ENCODE assay signal across 13 cellular contexts in genomic region chr7:77894574-77895091, GRCh38.
DNase-seq lines count a peak whose midpoint lies in the region; ATAC-seq and TF ChIP-seq lines count a peak whose summit lies in the region.
"Had no signal": no experiment of that assay in that cellular context is flagged by ENCODE, and none has a peak within 500 bp of the region (broad histone marks: within the 10 kb centered on the region; RNA-seq: fewer than 3 reads in every experiment).

No MANE protein-coding gene starts in this region.

- no peak overlapping the region for H3K4me2 ChIP-seq in PC-9
- H3K4me2 ChIP-seq: SK-N-SH had no signal

- no peak overlapping the region for H3K4me3 Mint-ChIP-seq in Caco-2 (ENCODE audit: unreplicated experiment)
- no peak overlapping the region for H3K4me3 Mint-ChIP-seq in activated naive CD8-positive, alpha-beta T cell treated with anti-CD3 and anti-CD28 coated beads, Interleukin-2, amount 50 U/mL, for 24 hours
- H3K4me3 Mint-ChIP-seq: CD8-positive, alpha-beta T cell had no signal

- no peaks in the 10 kb centered on the region for H3K27me3 ChIP-seq in Caco-2 (replicated peaks; ENCODE audit: control insufficient read depth, insufficient read depth, low read length)
- H3K27me3 ChIP-seq in PC-9 (ENCODE audit: insufficient read depth, low read depth), result no peaks in the 10 kb centered on the region
- no peaks in the 10 kb centered on the region for H3K27me3 ChIP-seq in tibial artery

- BruUV-seq in Caco-2 (replicated peaks; lab: Mats Ljungman, UMichigan) (TSS peak; percentile 12), PC-9 (replicated peaks; lab: Mats Ljungman, UMichigan) (TSS peak; percentile 23)

- in situ Hi-C loops in KBM-7 (cut with MboI; ENCODE audit: low pct_unique_long_range_greater_than_20kb, low sequenced_read_pairs), result no loop called here

- CTCF ChIA-PET in Caco-2 (lab: Charles Lee) (no interaction called here), PC-9 (lab: Charles Lee) (no interaction called here)

- H4K20me1 ChIP-seq in PC-9 (ENCODE audit: insufficient read depth), result no peaks in the 10 kb centered on the region

- H3K79me2 ChIP-seq in PC-9 (ENCODE audit: low read depth), result no peaks in the 10 kb centered on the region

- H3F3A ChIP-seq in PC-9 (ENCODE audit: insufficient read depth, low read depth), result no peaks in the 10 kb centered on the region

- H3K36me3 ChIP-seq in Caco-2 (ENCODE audit: control insufficient read depth, insufficient read depth, low read length) (no peaks in the 10 kb centered on the region), PC-9 (ENCODE audit: low read depth) (no peaks in the 10 kb centered on the region), tibial artery (no peaks in the 10 kb centered on the region)

- no peaks in the 10 kb centered on the region for H3K9me2 ChIP-seq in PC-9 (ENCODE audit: insufficient read depth)

- H3K9me3 ChIP-seq in Caco-2, result no peaks in the 10 kb centered on the region
- H3K9me3 ChIP-seq in PC-9 (ENCODE audit: insufficient read depth, low read depth), result no peaks in the 10 kb centered on the region
- no peaks in the 10 kb centered on the region for H3K9me3 ChIP-seq in tibial artery
- H3K9me3 ChIP-seq: SK-N-SH had no signal

- H3K4me3 ChIP-seq in Caco-2 (ENCODE audit: low read depth, low read length), result no peak overlapping the region
- no peak overlapping the region for H3K4me3 ChIP-seq in PC-9
- no peak overlapping the region for H3K4me3 ChIP-seq in tibial artery

- H2AFZ ChIP-seq in PC-9, result no peak overlapping the region

- DNase-seq in Caco-2, result no peak
- peak; percentile 15 for DNase-seq in KBM-7
- DNase-seq in PC-9, result no peak
- DNase-seq in glomerular visceral epithelial cell (ENCODE audit: extremely low spot score), result peak; percentile 2
- no peak for DNase-seq in activated naive CD8-positive, alpha-beta T cell treated with anti-CD3 and anti-CD28 coated beads, Interleukin-2, amount 50 U/mL, for 24 hours
- DNase-seq in tibial artery, result no peak
- DNase-seq: CD8-positive, alpha-beta T cell; EL; H7; NCI-H1092 treated with DMSO at 0.1 percent for 48 hours; NCI-H1694; SK-N-SH had no signal

- no peaks in the 10 kb centered on the region for H3K36me3 Mint-ChIP-seq in Caco-2 (ENCODE audit: insufficient read depth, unreplicated experiment)
- H3K36me3 Mint-ChIP-seq in activated naive CD8-positive, alpha-beta T cell treated with anti-CD3 and anti-CD28 coated beads, Interleukin-2, amount 50 U/mL, for 24 hours (ENCODE audit: low read depth), result no peaks in the 10 kb centered on the region

- H3K27ac Mint-ChIP-seq in Caco-2 (ENCODE audit: unreplicated experiment), result no peak overlapping the region
- H3K27ac Mint-ChIP-seq in activated naive CD8-positive, alpha-beta T cell treated with anti-CD3 and anti-CD28 coated beads, Interleukin-2, amount 50 U/mL, for 24 hours, result no peak overlapping the region
- H3K27ac Mint-ChIP-seq: CD8-positive, alpha-beta T cell had no signal

- ATAC-seq in activated naive CD8-positive, alpha-beta T cell treated with anti-CD3 and anti-CD28 coated beads, Interleukin-2, amount 50 U/mL, for 24 hours, result no peak
- no peak for ATAC-seq in HG03175 (IDR thresholded peaks at IDR 0.05; ENCODE audit: unreplicated experiment)
- ATAC-seq: CD8-positive, alpha-beta T cell had no signal

- H3K4me1 Mint-ChIP-seq in Caco-2 (ENCODE audit: low read depth, unreplicated experiment), result no peaks in the 10 kb centered on the region
- no peaks in the 10 kb centered on the region for H3K4me1 Mint-ChIP-seq in activated naive CD8-positive, alpha-beta T cell treated with anti-CD3 and anti-CD28 coated beads, Interleukin-2, amount 50 U/mL, for 24 hours

- no peaks in the 10 kb centered on the region for H3K27me3 Mint-ChIP-seq in Caco-2 (ENCODE audit: insufficient read depth, unreplicated experiment)
- H3K27me3 Mint-ChIP-seq in activated naive CD8-positive, alpha-beta T cell treated with anti-CD3 and anti-CD28 coated beads, Interleukin-2, amount 50 U/mL, for 24 hours, result no peaks in the 10 kb centered on the region

- TF ChIP-seq CTCF in Caco-2 (IDR thresholded peaks at IDR 0.05; ENCODE audit: insufficient read depth in 1 of 2, low read depth in 1 of 2, low read length in 1 of 2, severe bottlenecking in 1 of 2, unreplicated experiment in 1 of 2) (no peak), PC-9 (conservative IDR thresholded peaks at IDR 0.05) (no peak), tibial artery (IDR thresholded peaks at IDR 0.05) (no peak)

- H3K27ac ChIP-seq in PC-9 (no peak overlapping the region), tibial artery (no peak overlapping the region)

- POLR2A ChIA-PET in Caco-2 (lab: Charles Lee), result no interaction called here
- POLR2A ChIA-PET in PC-9 (lab: Charles Lee; ENCODE audit: unreplicated experiment), result no interaction called here

- H3K9me3 Mint-ChIP-seq in Caco-2 (ENCODE audit: unreplicated experiment), result no peaks in the 10 kb centered on the region
- H3K9me3 Mint-ChIP-seq in activated naive CD8-positive, alpha-beta T cell treated with anti-CD3 and anti-CD28 coated beads, Interleukin-2, amount 50 U/mL, for 24 hours, result no peaks in the 10 kb centered on the region
- H3K9me3 Mint-ChIP-seq: CD8-positive, alpha-beta T cell had no signal

- intact Hi-C loops in Caco-2 (cut with micrococcal nuclease; ENCODE audit: unreplicated experiment) (no loop called here), PC-9 (cut with micrococcal nuclease; ENCODE audit: unreplicated experiment) (no loop called here), tibial artery (cut with DNase I; ENCODE audit: low total_unique reads) (no loop called here)

- no peaks in the 10 kb centered on the region for H3K4me1 ChIP-seq in Caco-2
- H3K4me1 ChIP-seq in PC-9 (replicated peaks; ENCODE audit: insufficient read depth), result no peaks in the 10 kb centered on the region
- no peaks in the 10 kb centered on the region for H3K4me1 ChIP-seq in tibial artery

Comparison
In these comparisons a context has a peak if more than half of its experiments do, and no peak if none do; other contexts are left out.
1. DNase-seq: peak in KBM-7 (single experiment) and glomerular visceral epithelial cell (single experiment); none in Caco-2 (0 of 2), PC-9 (0 of 2), activated naive CD8-positive, alpha-beta T cell treated with anti-CD3 and anti-CD28 coated beads, Interleukin-2, amount 50 U/mL, for 24 hours (single experiment) and tibial artery (0 of 2).